In genomic region chr20:19308151-19308550, GRCh38 we compare ENCODE assay signal across 25 cellular contexts.
DNase-seq lines count a peak whose midpoint lies in the region; ATAC-seq and TF ChIP-seq lines count a peak whose summit lies in the region.
"Had no signal": no experiment of that assay in that cellular context is flagged by ENCODE, and none has a peak within 500 bp of the region (broad histone marks: within the 10 kb centered on the region; RNA-seq: fewer than 3 reads in every experiment).

No MANE protein-coding gene starts in this region.

- intact Hi-C loops in CD14-positive monocyte (cut with micrococcal nuclease) = no loop called here

- H3K4me3 Mint-ChIP-seq in CD14-positive monocyte (peak overlapping the region in 1 of 2 donors; percentile 23), neural progenitor cell (no peak overlapping the region)
- H3K4me3 Mint-ChIP-seq: CD4-positive, alpha-beta T cell; T-cell had no signal

- H2AFZ ChIP-seq in neural progenitor cell (replicated peaks) = no peak overlapping the region

- H3K36me3 ChIP-seq in neutrophil = no peaks in the 10 kb centered on the region
- no peaks in the 10 kb centered on the region for H3K36me3 ChIP-seq in neural progenitor cell
- H3K36me3 ChIP-seq: BE2C, MG63 had no signal

- H3K4me1 ChIP-seq in neutrophil (ENCODE audit: control insufficient read depth in 1 of 2, insufficient read depth in 1 of 2, low read depth in 1 of 2, low read length in 1 of 2) (peaks cover 77 to 79% of the 10 kb centered on the region in 2 experiments), neural progenitor cell (no peaks in the 10 kb centered on the region)
- H3K4me1 ChIP-seq: A549, BE2C had no signal

- H3K9ac ChIP-seq in neural progenitor cell = no peak overlapping the region

- H3K79me2 ChIP-seq in neural progenitor cell (ENCODE audit: low read depth) = no peaks in the 10 kb centered on the region

- H3K27ac Mint-ChIP-seq in CD14-positive monocyte (peak overlapping the region; percentile 38 to 93 (median 78)), neural progenitor cell (no peak overlapping the region)
- H3K27ac Mint-ChIP-seq: CD4-positive, alpha-beta T cell; T-cell had no signal

- H3K9me3 ChIP-seq in neutrophil = no peaks in the 10 kb centered on the region
- no peaks in the 10 kb centered on the region for H3K9me3 ChIP-seq in neural progenitor cell (ENCODE audit: low read depth)
- H3K9me3 ChIP-seq: A549, BE2C, MG63 had no signal

- peak overlapping the region; percentile 86 for H3K27ac ChIP-seq in neutrophil
- H3K27ac ChIP-seq in neural progenitor cell = no peak overlapping the region
- H3K27ac ChIP-seq: A549, SK-N-MC had no signal

- H3K9me3 Mint-ChIP-seq in CD14-positive monocyte = no peaks in the 10 kb centered on the region
- no peaks in the 10 kb centered on the region for H3K9me3 Mint-ChIP-seq in neural progenitor cell
- H3K9me3 Mint-ChIP-seq: CD4-positive, alpha-beta T cell had no signal

- H3K4me2 ChIP-seq in neural progenitor cell = no peak overlapping the region
- H3K4me2 ChIP-seq: A549 had no signal

- H3K4me1 Mint-ChIP-seq in CD14-positive monocyte (peaks cover 43% of the 10 kb centered on the region), neural progenitor cell (no peaks in the 10 kb centered on the region)
- H3K4me1 Mint-ChIP-seq: T-cell had no signal

- H4K20me1 ChIP-seq in neural progenitor cell (ENCODE audit: low read depth) = no peaks in the 10 kb centered on the region

- no peaks in the 10 kb centered on the region for H3F3A ChIP-seq in neural progenitor cell (ENCODE audit: low read depth)

- no peak for ATAC-seq in GM21825 (IDR thresholded peaks at IDR 0.05; ENCODE audit: unreplicated experiment)
- ATAC-seq: A549, HepG2, K562, PC-3, T-cell had no signal

- H3K4me3 ChIP-seq in neutrophil (ENCODE audit: low read depth in 1 of 2, low read length in 1 of 2) = peak overlapping the region; percentile 18 to 43
- H3K4me3 ChIP-seq in neural progenitor cell = no peak overlapping the region
- H3K4me3 ChIP-seq: A549, K562, MG63, SK-N-MC had no signal

- no peak for TF ChIP-seq CTCF in CD14-positive monocyte (IDR thresholded peaks at IDR 0.05)
- TF ChIP-seq CTCF in neutrophil (IDR thresholded peaks at IDR 0.05) = no peak
- no peak for TF ChIP-seq CTCF in neural progenitor cell (IDR thresholded peaks at IDR 0.05)

- DNase-seq in CD14-positive monocyte (ENCODE audit: low spot score) (no peak), MV-4-11 (lab: John Stamatoyannopoulos, UW) (peak; percentile 77), OCI-M1 (lab: John Stamatoyannopoulos, UW) (peak; percentile 17), neural progenitor cell (ENCODE audit: low spot score) (no peak), NCI-H526 (lab: John Stamatoyannopoulos, UW) (no peak), NCI-H1436 (lab: John Stamatoyannopoulos, UW) (no peak)
- DNase-seq: BE2C; CD4-positive, alpha-beta T cell; COR-L47; DMS79; MG63; NCI-H1105 treated with DMSO at 0.1 percent for 48 hours; NCI-H1694 treated with DMSO at 0.1 percent for 48 hours; NCI-H2081 treated with DMSO at 0.1 percent for 48 hours; NCI-H510A; NCI-H748 treated with DMSO at 0.1 percent for 48 hours; PC-3; Right ventricle myocardium superior; T-cell had no signal

- H3K27me3 ChIP-seq in neutrophil (no peaks in the 10 kb centered on the region), neural progenitor cell (no peaks in the 10 kb centered on the region)
- H3K27me3 ChIP-seq: BE2C, MG63 had no signal

- H3K27me3 Mint-ChIP-seq in CD14-positive monocyte (ENCODE audit: low read depth in 3 of 3) (peaks cover 0 to 4% (median 0%) of the 10 kb centered on the region in 3 donors), neural progenitor cell (ENCODE audit: insufficient read depth, low read depth) (no peaks in the 10 kb centered on the region)
- H3K27me3 Mint-ChIP-seq: CD4-positive, alpha-beta T cell had no signal

- H3K36me3 Mint-ChIP-seq in CD14-positive monocyte = no peaks in the 10 kb centered on the region
- no peaks in the 10 kb centered on the region for H3K36me3 Mint-ChIP-seq in neural progenitor cell
- H3K36me3 Mint-ChIP-seq: T-cell had no signal

Comparison
In these comparisons a context has a peak if more than half of its experiments do, and no peak if none do; other contexts are left out.
1. DNase-seq: peak in MV-4-11 (single experiment) and OCI-M1 (single experiment); none in CD14-positive monocyte (single experiment), neural progenitor cell (single experiment), NCI-H526 (0 of 2) and NCI-H1436 (single experiment).